13 cellular contexts compared by ENCODE assay signal in the genomic region with DNA sequence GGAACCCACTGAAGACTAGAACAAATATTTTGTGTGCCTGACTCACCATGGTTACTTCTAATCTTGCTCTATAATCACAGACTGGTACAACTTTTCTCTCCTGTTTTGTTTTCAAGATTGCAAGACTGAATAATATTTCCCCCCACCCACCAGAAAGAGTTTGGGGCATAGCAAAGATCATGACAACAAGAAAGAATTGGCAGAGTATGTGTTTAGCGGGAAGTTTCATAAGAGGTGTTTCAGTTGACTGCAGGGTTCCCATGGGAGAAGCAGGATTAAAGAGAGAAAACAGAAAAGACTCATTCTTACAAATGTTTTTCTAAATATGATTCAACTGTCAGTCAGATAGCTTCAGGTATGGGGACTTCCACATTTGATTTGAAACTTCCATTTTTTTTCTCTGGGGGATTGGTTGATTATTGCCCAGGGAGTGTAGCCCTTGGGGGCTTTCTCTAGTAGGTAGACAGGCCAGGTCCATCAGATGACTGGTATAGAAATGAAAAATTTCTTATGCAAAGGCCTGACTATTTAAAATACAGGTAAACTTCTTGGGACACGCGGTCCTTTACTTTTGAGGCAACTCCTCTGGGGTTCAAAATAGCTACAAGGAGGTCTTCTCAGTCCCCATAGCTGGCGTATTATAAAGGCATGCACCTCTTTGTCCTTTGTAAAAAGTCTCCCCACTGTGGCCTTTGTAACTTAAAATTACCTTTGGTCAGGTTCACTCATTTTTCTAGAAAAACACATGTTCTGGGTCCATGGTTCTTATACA. TPM values are rescaled to one million over a fixed set of nuclear protein-coding genes. Genes with fewer than 3 reads are reported as not detected.
DNase-seq lines count a peak whose midpoint lies in the region; ATAC-seq, FAIRE-seq and TF ChIP-seq lines count a peak whose summit lies in the region.
"Had no signal": no experiment of that assay in that cellular context is flagged by ENCODE, and none has a peak within 500 bp of the region (broad histone marks: within the 10 kb centered on the region; RNA-seq: fewer than 3 reads in every experiment).

No MANE protein-coding gene starts in this region.

- peaks cover 29 to 61% of the 10 kb centered on the region in 2 donors for H3K4me1 Mint-ChIP-seq in stimulated activated naive B cell treated with anti-CD40 and anti-IgM and Interleukin-4, amounts not matched to agents 10 μg/mL and 1 μg/mL and 100 μg/mL, for 72 hours
- H3K4me1 Mint-ChIP-seq: activated naive CD8-positive, alpha-beta T cell treated with anti-CD3 and anti-CD28 coated beads, Interleukin-2, amount 50 U/mL, for 24 hours; nephron had no signal

- peak; percentile 54 for DNase-seq in stimulated activated naive B cell treated with anti-CD40 and anti-IgM and Interleukin-4, amounts not matched to agents 10 μg/mL and 1 μg/mL and 100 μg/mL, for 72 hours
- no peak for DNase-seq in osteoblast (ENCODE audit: insufficient read length, low spot score, missing footprints)
- DNase-seq in frontal cortex (ENCODE audit: low spot score in 2 of 2) = no peak
- no peak for DNase-seq in thyroid gland
- DNase-seq: activated naive CD8-positive, alpha-beta T cell treated with anti-CD3 and anti-CD28 coated beads, Interleukin-2, amount 50 U/mL, for 24 hours; cortex of kidney had no signal

- TF ChIP-seq CTCF in osteoblast (IDR thresholded peaks at IDR 0.05; ENCODE audit: extremely low read depth, low read depth, low read length) (no peak), thyroid gland (IDR thresholded peaks at IDR 0.05) (no peak)

- H3K4me1 ChIP-seq in osteoblast (ENCODE audit: insufficient read depth, low read length) = no peaks in the 10 kb centered on the region
- no peaks in the 10 kb centered on the region for H3K4me1 ChIP-seq in thyroid gland

- H4K20me1 ChIP-seq in osteoblast (ENCODE audit: insufficient read depth, low read length) = no peaks in the 10 kb centered on the region

- H3K4me2 ChIP-seq in osteoblast (ENCODE audit: insufficient read depth, low read length) = no peak overlapping the region

- FAIRE-seq in frontal cortex (lab: Jason Lieb, UNC) = no peak
- FAIRE-seq: keratinocyte had no signal

- WGBS in thyroid gland, 2 donors = 86 to 88% methylated on average over 4 of the region's 4 CpGs

- H3K27me3 ChIP-seq in osteoblast (ENCODE audit: insufficient read depth, low read length) = no peaks in the 10 kb centered on the region
- H3K27me3 ChIP-seq in thyroid gland = no peaks in the 10 kb centered on the region

- H3K36me3 Mint-ChIP-seq in stimulated activated naive B cell treated with anti-CD40 and anti-IgM and Interleukin-4, amounts not matched to agents 10 μg/mL and 1 μg/mL and 100 μg/mL, for 72 hours = peaks cover 4 to 16% of the 10 kb centered on the region in 2 donors

- intact Hi-C loops in thyroid gland (cut with DNase I) = no loop called here

- H3K9me3 ChIP-seq in osteoblast (ENCODE audit: low read depth, low read length) (peaks cover 5% of the 10 kb centered on the region), thyroid gland (no peaks in the 10 kb centered on the region)

- peaks cover 16 to 28% of the 10 kb centered on the region in 2 donors for H3K9me3 Mint-ChIP-seq in stimulated activated naive B cell treated with anti-CD40 and anti-IgM and Interleukin-4, amounts not matched to agents 10 μg/mL and 1 μg/mL and 100 μg/mL, for 72 hours
- H3K9me3 Mint-ChIP-seq: activated naive CD8-positive, alpha-beta T cell treated with anti-CD3 and anti-CD28 coated beads, Interleukin-2, amount 50 U/mL, for 24 hours had no signal

- no peaks in the 10 kb centered on the region for H3K79me2 ChIP-seq in osteoblast (ENCODE audit: insufficient read depth, low read length)

- peaks cover 8% of the 10 kb centered on the region in 2 donors for H3K27me3 Mint-ChIP-seq in stimulated activated naive B cell treated with anti-CD40 and anti-IgM and Interleukin-4, amounts not matched to agents 10 μg/mL and 1 μg/mL and 100 μg/mL, for 72 hours

- no peak overlapping the region for H3K4me3 ChIP-seq in osteoblast (ENCODE audit: insufficient read depth, low read length)
- no peak overlapping the region for H3K4me3 ChIP-seq in thyroid gland (replicated peaks in 1 of 3)
- H3K4me3 ChIP-seq: skin epidermis had no signal

- ATAC-seq in GM19023 (IDR thresholded peaks at IDR 0.05; ENCODE audit: unreplicated experiment) (peak; percentile 73), GM21723 (IDR thresholded peaks at IDR 0.05; ENCODE audit: unreplicated experiment) (peak; percentile 69), HG03108 (IDR thresholded peaks at IDR 0.05; ENCODE audit: unreplicated experiment) (peak; percentile 71)
- ATAC-seq in stimulated activated naive B cell treated with anti-CD40 and anti-IgM and Interleukin-4, amounts not matched to agents 10 μg/mL and 1 μg/mL and 100 μg/mL, for 72 hours (replicated peaks) = peak; percentile 89 to 91
- ATAC-seq: activated naive CD8-positive, alpha-beta T cell treated with anti-CD3 and anti-CD28 coated beads, Interleukin-2, amount 50 U/mL, for 24 hours had no signal

- TF ChIP-seq POLR2A in thyroid gland (IDR thresholded peaks at IDR 0.05) = no peak

- H3K4me3 Mint-ChIP-seq in stimulated activated naive B cell treated with anti-CD40 and anti-IgM and Interleukin-4, amounts not matched to agents 10 μg/mL and 1 μg/mL and 100 μg/mL, for 72 hours = no peak overlapping the region
- H3K4me3 Mint-ChIP-seq: activated naive CD8-positive, alpha-beta T cell treated with anti-CD3 and anti-CD28 coated beads, Interleukin-2, amount 50 U/mL, for 24 hours; nephron; T-helper 1 cell treated with Interleukin-12 subunit alpha and Interleukin-12 subunit beta and Interleukin-4 antibody, amounts not matched to agents 30 μg/mL and 1 μg/mL, for 36 hours had no signal

- no peaks in the 10 kb centered on the region for H3K36me3 ChIP-seq in osteoblast (ENCODE audit: insufficient read depth, low read length)
- no peaks in the 10 kb centered on the region for H3K36me3 ChIP-seq in thyroid gland

- H3K27ac ChIP-seq in osteoblast (ENCODE audit: low read depth, low read length) = no peak overlapping the region
- H3K27ac ChIP-seq in thyroid gland = no peak overlapping the region
- H3K27ac ChIP-seq: skin epidermis had no signal

- H3K27ac Mint-ChIP-seq in stimulated activated naive B cell treated with anti-CD40 and anti-IgM and Interleukin-4, amounts not matched to agents 10 μg/mL and 1 μg/mL and 100 μg/mL, for 72 hours = no peak overlapping the region
- H3K27ac Mint-ChIP-seq: activated naive CD8-positive, alpha-beta T cell treated with anti-CD3 and anti-CD28 coated beads, Interleukin-2, amount 50 U/mL, for 24 hours; nephron; T-helper 1 cell treated with Interleukin-12 subunit alpha and Interleukin-12 subunit beta and Interleukin-4 antibody, amounts not matched to agents 30 μg/mL and 1 μg/mL, for 36 hours had no signal

- H2AFZ ChIP-seq in osteoblast (ENCODE audit: low read length) = no peak overlapping the region

RNA-seq across cellular contexts. Expression of gene OR14I1, which starts 13.9 kb away (rescaled TPM):
- total RNA-seq in osteoblast (not detected in 2 replicates), frontal cortex (not detected), thyroid gland (not detected)

RNA-seq across cellular contexts. Expression of gene OR2T27, which starts 33.4 kb away (rescaled TPM):
- total RNA-seq in osteoblast (not detected in 2 replicates), frontal cortex (not detected), thyroid gland (not detected)

RNA-seq across cellular contexts. Expression of gene OR2T35, which starts 43.6 kb away (rescaled TPM):
- total RNA-seq in osteoblast (not detected in 2 replicates), frontal cortex (under 0.01 TPM), thyroid gland (not detected)

RNA-seq across cellular contexts. Expression of gene OR2T11, which starts 53.8 kb away (rescaled TPM):
- total RNA-seq in osteoblast (not detected in 2 replicates), frontal cortex (not detected), thyroid gland (not detected)
